In genomic region chr11:57792870-57793269, GRCh38 we compare ENCODE assay signal across 9 cellular contexts. TPM values are rescaled to one million over a fixed set of nuclear protein-coding genes. Genes with fewer than 3 reads are reported as not detected.
A peak's percentile ranks its signal among the peaks of the same experiment; 100 is the strongest.
DNase-seq lines count a peak whose midpoint lies in the region; ATAC-seq, FAIRE-seq and TF ChIP-seq lines count a peak whose summit lies in the region.
"Had no signal": no experiment of that assay in that cellular context is flagged by ENCODE, and none has a peak within 500 bp of the region (broad histone marks: within the 10 kb centered on the region; RNA-seq: fewer than 3 reads in every experiment).

No MANE protein-coding gene starts in this region.

- H3K9me3 Mint-ChIP-seq in endodermal cell (no peaks in the 10 kb centered on the region), progenitor cell of endocrine pancreas (ENCODE audit: low read depth) (no peaks in the 10 kb centered on the region)
- H3K9me3 Mint-ChIP-seq: brain had no signal

- H3K4me1 ChIP-seq in endodermal cell (ENCODE audit: control insufficient read depth, insufficient read depth, low read length) = no peaks in the 10 kb centered on the region

- FAIRE-seq in GM18507 (lab: Jason Lieb, UNC) = peak; percentile 82
- no peak for FAIRE-seq in urothelium cell line (lab: Jason Lieb, UNC)

- H3K4me3 Mint-ChIP-seq in endodermal cell = no peak overlapping the region
- no peak overlapping the region for H3K4me3 Mint-ChIP-seq in progenitor cell of endocrine pancreas (ENCODE audit: low read depth)
- H3K4me3 Mint-ChIP-seq: brain had no signal

- no peak overlapping the region for H3K9ac ChIP-seq in endodermal cell (ENCODE audit: extremely low read depth, low read length, poor library complexity, severe bottlenecking)

- no peak for DNase-seq in GM18507 (ENCODE audit: extremely low spot score, insufficient read length, low read depth)
- DNase-seq in NOMO-1 treated with DMSO at 0.1 percent for 48 hours (lab: John Stamatoyannopoulos, UW; ENCODE audit: unreplicated experiment) = peak; percentile 73
- no peak for DNase-seq in endodermal cell
- DNase-seq in progenitor cell of endocrine pancreas (ENCODE audit: low spot score, unreplicated experiment) = no peak
- no peak for DNase-seq in urothelium cell line (ENCODE audit: low spot score)
- DNase-seq in C1 segment of cervical spinal cord (lab: John Stamatoyannopoulos, UW) = no peak
- DNase-seq in DMS153 treated with DMSO at 0.1 percent for 48 hours (lab: John Stamatoyannopoulos, UW; ENCODE audit: unreplicated experiment) = no peak

- peaks cover 61% of the 10 kb centered on the region for H3K36me3 Mint-ChIP-seq in endodermal cell (ENCODE audit: low read depth)
- peaks cover 50% of the 10 kb centered on the region for H3K36me3 Mint-ChIP-seq in progenitor cell of endocrine pancreas (ENCODE audit: insufficient read depth)

- H3K36me3 ChIP-seq in endodermal cell (ENCODE audit: control insufficient read depth, insufficient read depth, low read length) = peaks cover 62% of the 10 kb centered on the region

- TF ChIP-seq CTCF in endodermal cell (conservative IDR thresholded peaks at IDR 0.05) (no peak), progenitor cell of endocrine pancreas (IDR thresholded peaks at IDR 0.05; ENCODE audit: unreplicated experiment) (no peak)

- H3K4me1 Mint-ChIP-seq in endodermal cell (peaks cover 28% of the 10 kb centered on the region), progenitor cell of endocrine pancreas (ENCODE audit: low read depth) (peaks cover 35% of the 10 kb centered on the region)

- H3K27ac ChIP-seq in endodermal cell (ENCODE audit: low read depth, low read length) = no peak overlapping the region

- ATAC-seq in HG03469 (IDR thresholded peaks at IDR 0.05; ENCODE audit: unreplicated experiment) = no peak

- H3K27me3 ChIP-seq in endodermal cell (ENCODE audit: control insufficient read depth, insufficient read depth, low read length, poor library complexity, severe bottlenecking) = no peaks in the 10 kb centered on the region

- no peak overlapping the region for H3K4me3 ChIP-seq in endodermal cell (ENCODE audit: low read length)

- H3K27ac Mint-ChIP-seq in endodermal cell = peak overlapping the region; percentile 62
- H3K27ac Mint-ChIP-seq in progenitor cell of endocrine pancreas = peak overlapping the region; percentile 62

- H3K27me3 Mint-ChIP-seq in endodermal cell (ENCODE audit: insufficient read depth) = no peaks in the 10 kb centered on the region
- H3K27me3 Mint-ChIP-seq in progenitor cell of endocrine pancreas = no peaks in the 10 kb centered on the region
- H3K27me3 Mint-ChIP-seq: brain had no signal

- no peaks in the 10 kb centered on the region for H3K9me3 ChIP-seq in endodermal cell (ENCODE audit: control insufficient read depth, low read length)

RNA-seq across cellular contexts. Expression of gene CTNND1, which starts 31.3 kb away (rescaled TPM):
- 100 to 1,000 TPM; 190 to 216 TPM for total RNA-seq in endodermal cell
- 144 TPM for polyA plus RNA-seq in endodermal cell (2013, experiment 1 of 2)
- polyA plus RNA-seq in endodermal cell (2013, experiment 2 of 2) = 136 TPM
- 346 and 367 TPM in 2 replicates for total RNA-seq in progenitor cell of endocrine pancreas

RNA-seq across cellular contexts. Expression of gene BTBD18, which starts 41.3 kb away (rescaled TPM):
- total RNA-seq in endodermal cell = not detected
- polyA plus RNA-seq in endodermal cell (2013, experiment 1 of 2) = not detected
- not detected for polyA plus RNA-seq in endodermal cell (2013, experiment 2 of 2)
- not detected in 2 replicates for total RNA-seq in progenitor cell of endocrine pancreas

RNA-seq across cellular contexts. Expression of gene SELENOH, which starts 51.6 kb away (rescaled TPM):
- total RNA-seq in endodermal cell = 100 to 1,000 TPM; 213 to 226 TPM
- 154 TPM for polyA plus RNA-seq in endodermal cell (2013, experiment 1 of 2)
- 152 TPM for polyA plus RNA-seq in endodermal cell (2013, experiment 2 of 2)
- 206 and 223 TPM in 2 replicates for total RNA-seq in progenitor cell of endocrine pancreas
